Comparison of ENCODE assay signal across 1 cellular context in genomic region chr7:1061180-1061579, GRCh38.
TF ChIP-seq lines count a peak whose summit lies in the region.

No MANE protein-coding gene starts in this region.

TF ChIP-seq in GM12878, 131 proteins besides CTCF, POLR2A, EP300 and RAD21:
- TF ChIP-seq SP1 (IDR thresholded peaks at IDR 0.05; ENCODE audit: low read depth, low read length) = no peak
- TF ChIP-seq STAT3 (IDR thresholded peaks at IDR 0.05; ENCODE audit: low read depth, low read length) = no peak
- peak; percentile 10; the same call in 1 of the 2 replicates for TF ChIP-seq PAX5 (IDR thresholded peaks at IDR 0.05; ENCODE audit: borderline replicate concordance, low read depth, low read length)
- TF ChIP-seq ZNF622 (IDR thresholded peaks at IDR 0.05) = no peak
- no peak for TF ChIP-seq NFIC (IDR thresholded peaks at IDR 0.05; ENCODE audit: low read depth, low read length)
- TF ChIP-seq SMAD5 (IDR thresholded peaks at IDR 0.05; ENCODE audit: low read depth) = no peak
TF ChIP-seq in GM12878: peak in this region for 1.
